In the genomic region with DNA sequence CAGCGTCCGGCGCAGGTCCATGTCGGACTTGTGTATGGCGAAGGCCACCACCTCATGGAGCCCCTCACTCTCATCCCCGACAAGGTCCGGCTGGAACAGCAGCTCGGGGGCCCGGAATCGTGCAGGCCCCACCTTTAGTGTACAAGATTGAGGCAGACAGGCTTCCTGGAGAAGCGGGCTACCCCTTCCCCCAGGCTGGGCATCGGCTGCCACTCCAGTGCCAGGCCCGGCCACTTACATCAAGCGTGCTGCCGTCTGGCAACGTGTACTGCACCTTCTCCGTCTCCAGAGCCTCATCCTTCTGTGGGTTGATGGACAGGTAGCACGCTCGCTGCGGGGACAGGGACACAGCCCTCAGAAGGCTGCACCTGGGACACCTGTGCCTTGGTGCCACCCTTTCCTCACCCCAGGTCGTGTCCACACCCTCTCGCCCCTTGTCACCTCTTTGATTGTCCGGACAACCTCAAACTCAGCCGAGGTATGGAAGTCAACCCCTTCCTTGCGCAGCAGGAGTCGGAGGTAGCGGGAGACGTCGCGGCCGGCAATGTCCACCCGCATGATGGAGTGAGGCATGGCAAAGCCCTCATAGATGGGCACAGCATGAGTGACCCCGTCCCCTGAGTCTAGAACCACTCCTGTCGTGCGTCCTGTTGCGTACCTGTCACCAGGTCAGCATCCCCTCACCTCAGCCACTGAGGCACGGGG, we compare ENCODE assay signal across 31 cellular contexts. TPM values are rescaled to one million over a fixed set of nuclear protein-coding genes. Genes with fewer than 3 reads are reported as not detected.
A peak's percentile ranks its signal among the peaks of the same experiment; 100 is the strongest.
DNase-seq lines count a peak whose midpoint lies in the region; ATAC-seq, FAIRE-seq and TF ChIP-seq lines count a peak whose summit lies in the region.
"Had no signal": no experiment of that assay in that cellular context is flagged by ENCODE, and none has a peak within 500 bp of the region (broad histone marks: within the 10 kb centered on the region; RNA-seq: fewer than 3 reads in every experiment).

No MANE protein-coding gene starts in this region.

- H3K27ac ChIP-seq in astrocyte (ENCODE audit: low read depth, low read length), result no peak overlapping the region
- H3K27ac ChIP-seq in CD8-positive, alpha-beta T cell (ENCODE audit: low read depth, low read length), result no peak overlapping the region
- H3K27ac ChIP-seq: pancreas had no signal

- H3K27me3 ChIP-seq in astrocyte (ENCODE audit: insufficient read depth, low read length), result no peaks in the 10 kb centered on the region
- H3K27me3 ChIP-seq in CD8-positive, alpha-beta T cell (ENCODE audit: insufficient read depth, low read length), result no peaks in the 10 kb centered on the region
- H3K27me3 ChIP-seq: pancreas had no signal

- no peak for ATAC-seq in HG03460 (IDR thresholded peaks at IDR 0.05; ENCODE audit: unreplicated experiment)
- no peak for ATAC-seq in CD8-positive, alpha-beta T cell
- ATAC-seq: activated CD8-positive, alpha-beta memory T cell treated with anti-CD3 and anti-CD28 coated beads, Interleukin-2, amount 10 ng/mL, durations not matched to agents 7 days and 5 days; activated T-cell treated with anti-CD3 and anti-CD28 coated beads, Interleukin-2, amount 50 U/mL, for 72 hours; esophagus mucosa; GM23338; Panc1; pancreas; stimulated activated memory B cell treated with anti-CD40 and anti-IgM and Interleukin-4, amounts not matched to agents 10 μg/mL and 1 μg/mL and 100 μg/mL, for 72 hours; T-helper 17 cell had no signal

- H3K36me3 Mint-ChIP-seq in astrocyte (ENCODE audit: low read depth, unreplicated experiment), result peaks cover 32% of the 10 kb centered on the region
- H3K36me3 Mint-ChIP-seq in CD8-positive, alpha-beta T cell, result peaks cover 48% of the 10 kb centered on the region

- intact Hi-C loops in CD8-positive, alpha-beta T cell (cut with DNase I, micrococcal nuclease), result no loop called here

- peaks cover 29% of the 10 kb centered on the region for H3K4me1 Mint-ChIP-seq in astrocyte (ENCODE audit: low read depth, unreplicated experiment)
- peaks cover 23% of the 10 kb centered on the region for H3K4me1 Mint-ChIP-seq in CD8-positive, alpha-beta T cell (ENCODE audit: low read depth)

- H3K9me3 Mint-ChIP-seq in astrocyte (ENCODE audit: unreplicated experiment), result peaks cover 16% of the 10 kb centered on the region
- no peaks in the 10 kb centered on the region for H3K9me3 Mint-ChIP-seq in CD8-positive, alpha-beta T cell
- H3K9me3 Mint-ChIP-seq: activated T-cell treated with anti-CD3 and anti-CD28 coated beads, Interleukin-2, amount 50 U/mL, for 72 hours; CD8-positive, alpha-beta memory T cell; stimulated activated memory B cell treated with anti-CD40 and anti-IgM and Interleukin-4, amounts not matched to agents 10 μg/mL and 1 μg/mL and 100 μg/mL, for 72 hours had no signal

- no peak overlapping the region for H3K9ac ChIP-seq in astrocyte (ENCODE audit: low read length)

- no peak overlapping the region for H3K4me3 Mint-ChIP-seq in astrocyte (ENCODE audit: unreplicated experiment)
- no peak overlapping the region for H3K4me3 Mint-ChIP-seq in CD8-positive, alpha-beta T cell
- H3K4me3 Mint-ChIP-seq: activated CD8-positive, alpha-beta memory T cell treated with anti-CD3 and anti-CD28 coated beads, Interleukin-2, amount 10 ng/mL, durations not matched to agents 7 days and 5 days; activated T-cell treated with anti-CD3 and anti-CD28 coated beads, Interleukin-2, amount 50 U/mL, for 72 hours; B cell; endodermal cell; GM23338; stimulated activated memory B cell treated with anti-CD40 and anti-IgM and Interleukin-4, amounts not matched to agents 10 μg/mL and 1 μg/mL and 100 μg/mL, for 72 hours; type B pancreatic cell had no signal

- peaks cover 24% of the 10 kb centered on the region for H4K20me1 ChIP-seq in astrocyte (ENCODE audit: insufficient read depth, low read length)

- no peak overlapping the region for H2AFZ ChIP-seq in astrocyte (ENCODE audit: low read depth, low read length)
- H2AFZ ChIP-seq: GM23338 had no signal

- DNase-seq in GM10266 (ENCODE audit: extremely low spot score), result peak; percentile 2
- DNase-seq in astrocyte (ENCODE audit: low read depth), result no peak
- DNase-seq in CD8-positive, alpha-beta T cell, result no peak
- DNase-seq: ACHN; activated CD4-positive, CD25-positive, alpha-beta regulatory T cell; activated CD8-positive, alpha-beta memory T cell treated with anti-CD3 and anti-CD28 coated beads, Interleukin-2, amount 10 ng/mL, durations not matched to agents 7 days and 5 days; activated naive CD4-positive, alpha-beta T cell; activated T-cell treated with anti-CD3 and anti-CD28 coated beads, Interleukin-2, amount 50 U/mL, for 72 hours; CD8-positive, alpha-beta memory T cell; dermis blood vessel endothelial cell; endodermal cell; glutamatergic neuron; NCI-H1092; NCI-H1694; NCI-H446; NCI-H774; SHP77; substantia nigra; T-helper 17 cell had no signal

- CTCF ChIA-PET in CD8-positive, alpha-beta T cell (lab: Charles Lee), result interaction anchor here (1.3 kb wide), 1 partner anchor 28 kb away, joined by 4 read pairs; no protein-coding TSS in a partner anchor

- H3K27me3 Mint-ChIP-seq in astrocyte (ENCODE audit: low read depth, unreplicated experiment), result no peaks in the 10 kb centered on the region
- no peaks in the 10 kb centered on the region for H3K27me3 Mint-ChIP-seq in CD8-positive, alpha-beta T cell (ENCODE audit: low read depth)
- H3K27me3 Mint-ChIP-seq: activated CD8-positive, alpha-beta memory T cell treated with anti-CD3 and anti-CD28 coated beads, Interleukin-2, amount 10 ng/mL, durations not matched to agents 7 days and 5 days; B cell; CD8-positive, alpha-beta memory T cell; stimulated activated memory B cell treated with anti-CD40 and anti-IgM and Interleukin-4, amounts not matched to agents 10 μg/mL and 1 μg/mL and 100 μg/mL, for 72 hours; T-helper 17 cell; type B pancreatic cell had no signal

- POLR2A ChIA-PET in CD8-positive, alpha-beta T cell (lab: Charles Lee), result interaction anchor here (0.9 to 1.5 kb wide), 2 partner anchors 10 to 12 kb away, joined by 3 to 4 read pairs; a partner anchor contains a TSS

- H3K4me1 ChIP-seq in astrocyte (ENCODE audit: insufficient read depth, low read length), result peaks cover 26% of the 10 kb centered on the region
- peaks cover 22% of the 10 kb centered on the region for H3K4me1 ChIP-seq in CD8-positive, alpha-beta T cell (ENCODE audit: insufficient read depth, low read length)

- peaks cover 8% of the 10 kb centered on the region for H3K9me3 ChIP-seq in astrocyte (ENCODE audit: insufficient read depth, low read depth, low read length)
- no peaks in the 10 kb centered on the region for H3K9me3 ChIP-seq in CD8-positive, alpha-beta T cell (ENCODE audit: low read length)
- H3K9me3 ChIP-seq: pancreas had no signal

- TF ChIP-seq CTCF in GM10266 (IDR thresholded peaks at IDR 0.05; ENCODE audit: control insufficient read depth, insufficient read depth, low read depth, missing control alignments) (no peak), astrocyte (IDR thresholded peaks at IDR 0.05; ENCODE audit: insufficient read depth, low read depth, low read length) (no peak)
- TF ChIP-seq CTCF in CD8-positive, alpha-beta T cell (IDR thresholded peaks at IDR 0.05), result no peak

- no peak for FAIRE-seq in astrocyte (lab: Jason Lieb, UNC)
- FAIRE-seq: GM19239, pancreas, TTC549 had no signal

- H3K27ac Mint-ChIP-seq in astrocyte (ENCODE audit: unreplicated experiment), result peak overlapping the region; percentile 47
- H3K27ac Mint-ChIP-seq in CD8-positive, alpha-beta T cell, result no peak overlapping the region
- H3K27ac Mint-ChIP-seq: activated CD8-positive, alpha-beta memory T cell treated with anti-CD3 and anti-CD28 coated beads, Interleukin-2, amount 10 ng/mL, durations not matched to agents 7 days and 5 days; activated T-cell treated with anti-CD3 and anti-CD28 coated beads, Interleukin-2, amount 50 U/mL, for 72 hours; B cell; CD8-positive, alpha-beta memory T cell; endodermal cell; GM23338; stimulated activated memory B cell treated with anti-CD40 and anti-IgM and Interleukin-4, amounts not matched to agents 10 μg/mL and 1 μg/mL and 100 μg/mL, for 72 hours; T-helper 17 cell; type B pancreatic cell had no signal

- H3K4me3 ChIP-seq in astrocyte (ENCODE audit: insufficient read depth, low read depth, low read length), result no peak overlapping the region
- H3K4me3 ChIP-seq in CD8-positive, alpha-beta T cell (ENCODE audit: low read depth, low read length), result no peak overlapping the region
- H3K4me3 ChIP-seq: GM23338, pancreas had no signal

- peaks cover 35% of the 10 kb centered on the region for H3K79me2 ChIP-seq in astrocyte (ENCODE audit: insufficient read depth, low read length)

- H3K36me3 ChIP-seq in astrocyte (ENCODE audit: insufficient read depth, low read length), result peaks cover 18% of the 10 kb centered on the region
- H3K36me3 ChIP-seq in CD8-positive, alpha-beta T cell (ENCODE audit: insufficient read depth, low read length), result peaks cover 29% of the 10 kb centered on the region

- no peak overlapping the region for H3K4me2 ChIP-seq in astrocyte (ENCODE audit: low read length)
- H3K4me2 ChIP-seq: GM23338 had no signal

RNA-seq across cellular contexts. Expression of a gene that starts 5.7 kb away (rescaled TPM):
- 35.6 and 36.2 TPM in 2 replicates for total RNA-seq in astrocyte
- 10 to 100 TPM; 81.9 to 82.1 TPM for total RNA-seq in CD8-positive, alpha-beta T cell

RNA-seq across cellular contexts. Expression of a gene that starts 11.4 kb away (rescaled TPM):
- total RNA-seq in astrocyte, result 8.5 and 15.3 TPM in 2 replicates
- 1 to 10 TPM; 7.1 to 7.8 TPM for total RNA-seq in CD8-positive, alpha-beta T cell

RNA-seq across cellular contexts. Expression of a gene that starts 12.3 kb away (rescaled TPM):
- total RNA-seq in astrocyte, result 213 and 228 TPM in 2 replicates
- total RNA-seq in CD8-positive, alpha-beta T cell, result 100 to 1,000 TPM; 115 to 117 TPM

RNA-seq across cellular contexts. Expression of a gene that starts 55.2 kb away (rescaled TPM):
- total RNA-seq in astrocyte, result 0.14 and 0.73 TPM in 2 replicates
- 100 to 1,000 TPM; 487 to 512 TPM for total RNA-seq in CD8-positive, alpha-beta T cell
- total RNA-seq: dermis blood vessel endothelial cell, fibroblast of villous mesenchyme, renal cortical epithelial cell had no signal
